1 cellular context compared by ENCODE assay signal in the genomic region with DNA sequence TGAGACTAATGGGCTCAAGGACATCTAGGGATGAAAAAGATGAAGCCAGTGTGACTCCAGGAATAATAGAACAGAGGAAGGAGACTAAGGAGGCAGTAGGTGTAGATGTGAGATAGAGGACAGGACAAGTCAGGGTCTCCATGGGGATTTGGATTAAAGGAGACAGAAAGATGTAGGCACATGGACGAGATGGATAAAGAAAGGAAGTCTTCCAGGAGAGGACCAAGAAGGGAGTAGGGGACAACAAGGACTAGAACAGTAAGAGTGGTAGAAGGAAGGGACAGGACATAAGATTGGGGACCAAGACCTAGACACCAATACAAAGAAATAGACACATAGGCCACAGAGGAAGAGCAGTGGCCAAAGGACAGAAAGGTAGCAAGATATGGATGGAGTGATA.
A peak's percentile ranks its signal among the peaks of the same experiment; 100 is the strongest.
TF ChIP-seq lines count a peak whose summit lies in the region.

No MANE protein-coding gene starts in this region.

TF ChIP-seq in HepG2, 621 proteins besides CTCF, POLR2A, EP300 and RAD21:
- TF ChIP-seq ATF3 (CRISPR knock-in tag; IDR thresholded peaks at IDR 0.05) (no peak), RBM39 (IDR thresholded peaks at IDR 0.05; ENCODE audit: low read depth, low read length, poor library complexity, severe bottlenecking) (no peak), ZNF841 (CRISPR knock-in tag; IDR thresholded peaks at IDR 0.05; ENCODE audit: borderline replicate concordance) (no peak), LCORL (IDR thresholded peaks at IDR 0.05) (peak; percentile 50; the same call in 1 of the 2 replicates), LCORL (CRISPR knock-in tag; IDR thresholded peaks at IDR 0.05) (no peak), NONO (IDR thresholded peaks at IDR 0.05) (peak; percentile 85; the same call in 1 of the 2 replicates), NONO (CRISPR knock-in tag; conservative IDR thresholded peaks at IDR 0.05) (no peak), ZNF451 (CRISPR knock-in tag; IDR thresholded peaks at IDR 0.05) (no peak), ARNT (IDR thresholded peaks at IDR 0.05) (0 out of 2 replicates have a peak, but pooled peaks have one; percentile 44), JUN (CRISPR knock-in tag; IDR thresholded peaks at IDR 0.05) (no peak), JDP2 (CRISPR knock-in tag; IDR thresholded peaks at IDR 0.05; ENCODE audit: borderline replicate concordance) (no peak), FIP1L1 (IDR thresholded peaks at IDR 0.05; ENCODE audit: borderline replicate concordance, insufficient read depth, low read depth, low read length) (no peak), ZSCAN29 (CRISPR knock-in tag; conservative IDR thresholded peaks at IDR 0.05) (no peak), ZBTB40 (IDR thresholded peaks at IDR 0.05) (0 out of 2 replicates have a peak, but pooled peaks have one; percentile 20), ZBTB40 (CRISPR knock-in tag; IDR thresholded peaks at IDR 0.05) (no peak), SPEN (CRISPR knock-in tag; IDR thresholded peaks at IDR 0.05; ENCODE audit: low read depth) (0 out of 2 replicates have a peak, but pooled peaks have one; percentile 10), ZNF558 (CRISPR knock-in tag; IDR thresholded peaks at IDR 0.05; ENCODE audit: borderline replicate concordance) (no peak), CHCHD3 (CRISPR knock-in tag; IDR thresholded peaks at IDR 0.05) (no peak), FOXP1 (IDR thresholded peaks at IDR 0.05) (0 out of 2 replicates have a peak, but pooled peaks have one; percentile 7), FOXP1 (CRISPR knock-in tag; IDR thresholded peaks at IDR 0.05) (no peak), POGK (CRISPR knock-in tag; conservative IDR thresholded peaks at IDR 0.05) (no peak), PHB2 (IDR thresholded peaks at IDR 0.05; ENCODE audit: partially characterized antibody) (peak; percentile 94), SOX6 (IDR thresholded peaks at IDR 0.05) (0 out of 2 replicates have a peak, but pooled peaks have one; percentile 65), SOX6 (CRISPR knock-in tag; IDR thresholded peaks at IDR 0.05) (no peak), ZNF282 (IDR thresholded peaks at IDR 0.05; ENCODE audit: partially characterized antibody) (peak; percentile 59)
